ENCODE assay signal across 8 cellular contexts in the genomic region with DNA sequence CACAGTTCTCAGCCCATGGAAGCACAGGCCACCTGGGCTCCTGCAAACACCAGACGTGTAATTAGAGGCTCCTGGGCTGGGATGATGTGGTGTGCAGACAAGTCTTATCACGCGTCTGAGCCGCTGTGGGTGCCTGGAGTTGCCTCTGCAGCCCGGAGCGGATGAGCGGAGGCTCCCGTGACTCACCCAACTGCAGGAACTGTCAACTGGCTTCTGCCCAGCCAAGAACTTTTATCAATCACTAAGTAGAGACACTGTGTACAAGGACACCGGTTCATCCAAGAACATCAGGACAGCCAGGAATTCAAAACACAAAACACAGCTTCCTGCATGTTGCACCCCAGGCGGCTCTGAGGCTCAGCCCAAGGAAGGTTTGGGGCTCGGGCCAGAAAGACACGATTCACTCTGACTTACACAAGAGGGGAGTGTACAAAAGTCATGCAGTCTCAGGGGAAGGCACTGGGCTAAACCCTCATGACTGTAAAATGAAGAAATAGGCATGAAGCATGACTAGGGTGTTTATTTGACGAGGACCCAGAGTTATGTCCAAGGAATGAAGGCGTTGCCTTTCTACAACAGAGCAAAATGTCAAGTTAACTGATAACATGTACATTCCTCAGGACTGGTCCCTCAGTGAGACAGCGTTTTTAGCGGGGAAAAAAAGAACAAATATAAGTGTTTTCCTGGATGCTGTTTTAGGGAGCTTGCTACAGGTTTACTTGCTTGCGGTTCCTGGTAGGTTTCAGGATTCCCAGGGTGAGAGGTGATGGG. TPM values are rescaled to one million over a fixed set of nuclear protein-coding genes. Genes with fewer than 3 reads are reported as not detected.
DNase-seq lines count a peak whose midpoint lies in the region; ATAC-seq and TF ChIP-seq lines count a peak whose summit lies in the region.

No MANE protein-coding gene starts in this region.

- H3K27me3 ChIP-seq in brain microvascular endothelial cell (replicated peaks) (no peaks in the 10 kb centered on the region), right lobe of liver (no peaks in the 10 kb centered on the region), upper lobe of right lung (no peaks in the 10 kb centered on the region)

- H3K4me1 ChIP-seq in right lobe of liver (peaks cover 0 to 7% (median 3%) of the 10 kb centered on the region in 4 donors), upper lobe of right lung (peaks cover 40% of the 10 kb centered on the region)

- H3K27ac ChIP-seq in brain microvascular endothelial cell (peak overlapping the region; percentile 87), right lobe of liver (peak overlapping the region; percentile 18 to 63 (median 60)), upper lobe of right lung (peak overlapping the region; percentile 83)

- in situ Hi-C loops in brain microvascular endothelial cell (cut with HindIII; ENCODE audit: low pct_ligation_motif_present, low sequenced_read_pairs): loop anchor here (25.0 kb wide), 1 partner anchor 307 kb away; a partner anchor contains a TSS

- 11% methylated on average over 9 of the region's 17 CpGs for WGBS in right lobe of liver (ENCODE audit: insufficient coverage, low coverage, low lambda C conversion rate, missing lambda C conversion rate)

- H3K9me3 ChIP-seq in right lobe of liver: no peaks in the 10 kb centered on the region
- H3K9me3 ChIP-seq in upper lobe of right lung: no peaks in the 10 kb centered on the region

- DNase-seq in DMS153 (lab: John Stamatoyannopoulos, UW): peak; percentile 89
- peak; percentile 96 for DNase-seq in NCI-H2171 (lab: John Stamatoyannopoulos, UW)
- peak; percentile 95 for DNase-seq in brain microvascular endothelial cell
- peak; percentile 72 to 80 (median 73) for DNase-seq in right lobe of liver
- peak; percentile 78 for DNase-seq in upper lobe of right lung
- no peak for DNase-seq in germinal center (ENCODE audit: low spot score)
- no peak for DNase-seq in activated CD4-positive, CD25-positive, alpha-beta regulatory T cell (lab: John Stamatoyannopoulos, UW)

- H3K36me3 ChIP-seq in brain microvascular endothelial cell (replicated peaks) (peaks cover 17% of the 10 kb centered on the region), right lobe of liver (peaks cover 0 to 1% (median 0%) of the 10 kb centered on the region in 4 donors), upper lobe of right lung (peaks cover 5% of the 10 kb centered on the region)

- peak; percentile 32 for TF ChIP-seq POLR2A in right lobe of liver (IDR thresholded peaks at IDR 0.05)

- no peak for TF ChIP-seq CTCF in brain microvascular endothelial cell (IDR thresholded peaks at IDR 0.05; ENCODE audit: low read depth, low read length, missing control alignments)
- TF ChIP-seq CTCF in right lobe of liver (IDR thresholded peaks at IDR 0.05): no peak
- no peak for TF ChIP-seq CTCF in upper lobe of right lung (IDR thresholded peaks at IDR 0.05)

- ATAC-seq in right lobe of liver: peak; percentile 36 to 65 (median 48)
- peak; percentile 92 for ATAC-seq in upper lobe of right lung
- no peak for ATAC-seq in GM19463 (IDR thresholded peaks at IDR 0.05; ENCODE audit: unreplicated experiment)

- H3K4me3 ChIP-seq in brain microvascular endothelial cell (ENCODE audit: low read depth, low read length) (no peak overlapping the region), right lobe of liver (no peak overlapping the region), upper lobe of right lung (no peak overlapping the region)

- intact Hi-C loops in right lobe of liver (cut with DNase I): no loop called here
- intact Hi-C loops in upper lobe of right lung (cut with DNase I): no loop called here

RNA-seq across cellular contexts. Expression of a gene that starts 21.1 kb away (rescaled TPM):
- total RNA-seq in right lobe of liver (100 to 1,000 TPM; 109 to 539 (median 214) TPM), upper lobe of right lung (92.8 TPM)

RNA-seq across cellular contexts. Expression of a gene that starts 43.5 kb away (rescaled TPM):
- total RNA-seq in right lobe of liver (100 to 1,000 TPM; 144 to 218 (median 173) TPM), upper lobe of right lung (184 TPM)

Comparison
In these comparisons a context has a peak if more than half of its experiments do, and no peak if none do; other contexts are left out.
1. DNase-seq: peak in DMS153 (single experiment), NCI-H2171 (single experiment), brain microvascular endothelial cell (single experiment), right lobe of liver (3 of 3) and upper lobe of right lung (single experiment); none in germinal center (single experiment) and activated CD4-positive, CD25-positive, alpha-beta regulatory T cell (0 of 4).
2. Peak in every context shown above with its lines, with median percentiles within 50 percentile points of each other: H3K27ac ChIP-seq.